In the genomic region with DNA sequence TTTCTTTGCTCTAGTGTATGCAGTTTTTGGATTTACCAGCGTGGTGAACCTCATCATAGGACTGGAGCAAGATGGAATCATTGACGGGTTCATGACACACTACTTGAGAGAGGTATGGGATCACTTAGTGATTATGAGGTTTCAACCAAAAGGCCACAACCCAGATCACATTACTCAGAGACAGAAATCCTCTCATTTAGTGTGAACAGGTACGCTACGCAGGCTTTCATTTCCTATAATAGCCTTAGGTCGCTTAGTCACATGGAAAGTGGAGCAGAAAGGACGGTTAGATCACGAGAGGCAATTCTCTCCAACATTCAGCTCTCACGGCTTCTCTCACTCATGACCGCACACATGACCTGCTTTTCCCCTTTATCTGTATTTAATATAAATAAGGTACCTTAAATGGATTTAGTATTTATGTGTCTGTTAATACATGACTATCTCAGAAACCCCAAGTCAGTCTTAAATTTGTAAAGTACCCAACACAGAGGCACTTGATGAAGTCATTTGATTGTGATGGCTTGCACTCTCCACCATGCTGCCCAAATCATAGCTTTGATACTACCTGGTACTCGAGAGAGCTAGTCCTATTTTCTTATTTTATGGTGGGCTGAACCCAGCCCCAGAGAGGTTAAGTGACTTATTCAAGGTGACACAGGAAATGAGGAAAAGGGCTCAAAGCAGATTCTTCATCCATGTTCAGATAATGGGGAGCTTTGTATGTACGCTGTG, we compare ENCODE assay signal across 14 cellular contexts. TPM values are rescaled to one million over a fixed set of nuclear protein-coding genes. Genes with fewer than 3 reads are reported as not detected.
DNase-seq lines count a peak whose midpoint lies in the region; ATAC-seq and TF ChIP-seq lines count a peak whose summit lies in the region.
"Had no signal": no experiment of that assay in that cellular context is flagged by ENCODE, and none has a peak within 500 bp of the region (broad histone marks: within the 10 kb centered on the region; RNA-seq: fewer than 3 reads in every experiment).

No MANE protein-coding gene starts in this region.

- peaks cover 0 to 21% (median 10%) of the 10 kb centered on the region in 4 donors for H3K36me3 ChIP-seq in esophagus muscularis mucosa
- no peaks in the 10 kb centered on the region for H3K36me3 ChIP-seq in effector memory CD4-positive, alpha-beta T cell (ENCODE audit: control insufficient read depth, insufficient read depth, low read length)

- DNase-seq in esophagus muscularis mucosa (ENCODE audit: extremely low spot score) (peak; percentile 19), NCI-H2029 treated with DMSO at 0.1 percent for 48 hours (lab: John Stamatoyannopoulos, UW) (no peak)
- no peak for DNase-seq in effector memory CD4-positive, alpha-beta T cell
- no peak for DNase-seq in stimulated activated CD4-positive, alpha-beta T cell treated with anti-CD3 and anti-CD28 coated beads, Interleukin-4, amount 100 ng/mL, for 24 hours
- DNase-seq: activated B cell treated with CpG ODN at 0.5 μM for 24 hours; CD4-positive, alpha-beta memory T cell; GDM1; mesenchymal stem cell; PC-9 had no signal

- intact Hi-C loops in esophagus muscularis mucosa (cut with DNase I): no loop called here

- H3K27me3 ChIP-seq in esophagus muscularis mucosa: peaks cover 0 to 2% (median 0%) of the 10 kb centered on the region in 4 donors
- no peaks in the 10 kb centered on the region for H3K27me3 ChIP-seq in effector memory CD4-positive, alpha-beta T cell (replicated peaks; ENCODE audit: control insufficient read depth, insufficient read depth, low read length, poor library complexity, severe bottlenecking)

- peaks cover 0 to 22% (median 13%) of the 10 kb centered on the region in 4 donors for H3K4me1 ChIP-seq in esophagus muscularis mucosa
- H3K4me1 ChIP-seq in effector memory CD4-positive, alpha-beta T cell (ENCODE audit: control insufficient read depth, insufficient read depth, low read length, poor library complexity, severe bottlenecking): no peaks in the 10 kb centered on the region

- no peaks in the 10 kb centered on the region for H3K9me3 ChIP-seq in esophagus muscularis mucosa
- no peaks in the 10 kb centered on the region for H3K9me3 ChIP-seq in effector memory CD4-positive, alpha-beta T cell (ENCODE audit: control insufficient read depth, low read length)
- H3K9me3 ChIP-seq: thoracic aorta had no signal

- TF ChIP-seq CTCF in esophagus muscularis mucosa (IDR thresholded peaks at IDR 0.05): no peak

- 94% methylated on average over 11 of the region's 11 CpGs for WGBS in esophagus muscularis mucosa

- TF ChIP-seq EP300 in esophagus muscularis mucosa (IDR thresholded peaks at IDR 0.05): no peak

- H3K4me3 ChIP-seq in esophagus muscularis mucosa: no peak overlapping the region
- H3K4me3 ChIP-seq in effector memory CD4-positive, alpha-beta T cell (ENCODE audit: insufficient read depth, low read depth, low read length, poor library complexity, severe bottlenecking): no peak overlapping the region
- H3K4me3 ChIP-seq: PC-9, skin epidermis, thoracic aorta had no signal

- TF ChIP-seq POLR2A in esophagus muscularis mucosa (IDR thresholded peaks at IDR 0.05; ENCODE audit: low read depth): no peak

- H3K27ac ChIP-seq in esophagus muscularis mucosa (replicated peaks in 1 of 4): no peak overlapping the region
- no peak overlapping the region for H3K27ac ChIP-seq in effector memory CD4-positive, alpha-beta T cell (ENCODE audit: insufficient read depth, low read length, poor library complexity, severe bottlenecking)
- H3K27ac ChIP-seq: PC-9, skin epidermis, thoracic aorta had no signal

- ATAC-seq in GM18867 (IDR thresholded peaks at IDR 0.05; ENCODE audit: unreplicated experiment) (peak; percentile 70), GM21423 (IDR thresholded peaks at IDR 0.05; ENCODE audit: unreplicated experiment) (peak; percentile 51), HG03066 (IDR thresholded peaks at IDR 0.05; ENCODE audit: low read depth, unreplicated experiment) (peak; percentile 52)

RNA-seq across cellular contexts. Expression of a gene that starts 8.6 kb away (rescaled TPM):
- 1 to 10 TPM; 5.8 to 7.8 (median 6.6) TPM for total RNA-seq in esophagus muscularis mucosa
- total RNA-seq: PC-9 had no signal

RNA-seq across cellular contexts. Expression of a gene that starts 48.9 kb away (rescaled TPM):
- total RNA-seq in esophagus muscularis mucosa: 10 to 100 TPM; 53.2 to 69.6 (median 64.2) TPM
